ENCODE assay signal across 1 cellular context in genomic region chrX:71181910-71182799, GRCh38.
TF ChIP-seq lines count a peak whose summit lies in the region.

No MANE protein-coding gene starts in this region.

TF ChIP-seq in HepG2, 621 proteins besides CTCF, POLR2A, EP300 and RAD21 (continued from another document and continues in another):
- TF ChIP-seq ZBTB33 (CRISPR knock-in tag; IDR thresholded peaks at IDR 0.05) (no peak), PCBP2 (optimal IDR thresholded peaks at IDR 0.05; ENCODE audit: low read depth, low read length, poor library complexity, severe bottlenecking) (no peak), ZNF546 (CRISPR knock-in tag; conservative IDR thresholded peaks at IDR 0.05) (no peak), KDM5B (CRISPR knock-in tag; IDR thresholded peaks at IDR 0.05; ENCODE audit: borderline replicate concordance) (no peak), CERS6 (CRISPR knock-in tag; IDR thresholded peaks at IDR 0.05) (no peak), MYPOP (CRISPR knock-in tag; IDR thresholded peaks at IDR 0.05) (peak; percentile 46; the same call in 1 of the 2 replicates), FOXP1 (IDR thresholded peaks at IDR 0.05) (no peak), FOXP1 (CRISPR knock-in tag; IDR thresholded peaks at IDR 0.05) (no peak), GATA4 (IDR thresholded peaks at IDR 0.05; ENCODE audit: borderline replicate concordance, low read depth) (no peak), WIZ (CRISPR knock-in tag; IDR thresholded peaks at IDR 0.05) (no peak), SRY (CRISPR knock-in tag; IDR thresholded peaks at IDR 0.05) (no peak), SNRNP70 (IDR thresholded peaks at IDR 0.05; ENCODE audit: low read depth, low read length) (no peak), SAFB2 (CRISPR knock-in tag; IDR thresholded peaks at IDR 0.05; ENCODE audit: borderline replicate concordance, low read depth) (no peak), SP2 (CRISPR knock-in tag; IDR thresholded peaks at IDR 0.05) (peak; percentile 90), ZNF235 (CRISPR knock-in tag; IDR thresholded peaks at IDR 0.05; ENCODE audit: borderline replicate concordance) (no peak), ZSCAN25 (CRISPR knock-in tag; IDR thresholded peaks at IDR 0.05) (no peak), THRA (CRISPR knock-in tag; IDR thresholded peaks at IDR 0.05; ENCODE audit: borderline replicate concordance) (no peak), PPARG (CRISPR knock-in tag; conservative IDR thresholded peaks at IDR 0.05) (no peak), PAF1 (CRISPR knock-in tag; IDR thresholded peaks at IDR 0.05) (no peak), SRSF4 (IDR thresholded peaks at IDR 0.05; ENCODE audit: low read depth, low read length, poor library complexity, severe bottlenecking) (no peak), KLF15 (CRISPR knock-in tag; IDR thresholded peaks at IDR 0.05; ENCODE audit: borderline replicate concordance) (no peak), ZSCAN9 (CRISPR knock-in tag; IDR thresholded peaks at IDR 0.05; ENCODE audit: borderline replicate concordance) (0 out of 2 replicates have a peak, but pooled peaks have one; percentile 54), ZNF710 (CRISPR knock-in tag; IDR thresholded peaks at IDR 0.05; ENCODE audit: borderline replicate concordance) (no peak), ZNF264 (CRISPR knock-in tag; IDR thresholded peaks at IDR 0.05) (no peak), ZBTB38 (CRISPR knock-in tag; IDR thresholded peaks at IDR 0.05) (no peak), ELF1 (CRISPR knock-in tag; IDR thresholded peaks at IDR 0.05) (0 out of 2 replicates have a peak, but pooled peaks have one; percentile 37), SMAD9 (CRISPR knock-in tag; IDR thresholded peaks at IDR 0.05) (no peak), MEF2D (CRISPR knock-in tag; IDR thresholded peaks at IDR 0.05) (0 out of 2 replicates have a peak, but pooled peaks have one; percentile 14), CEBPG (CRISPR knock-in tag; IDR thresholded peaks at IDR 0.05) (no peak; the same call in 1 of the 2 replicates), GABPB1 (CRISPR knock-in tag; IDR thresholded peaks at IDR 0.05) (peak; percentile 87), RFXANK (CRISPR knock-in tag; IDR thresholded peaks at IDR 0.05) (no peak), MAZ (IDR thresholded peaks at IDR 0.05; ENCODE audit: borderline replicate concordance, low read depth, low read length) (no peak), MAZ (CRISPR knock-in tag; IDR thresholded peaks at IDR 0.05; ENCODE audit: low read depth) (no peak), NPAS2 (CRISPR knock-in tag; IDR thresholded peaks at IDR 0.05; ENCODE audit: borderline replicate concordance) (no peak), TBX2 (CRISPR knock-in tag; IDR thresholded peaks at IDR 0.05; ENCODE audit: borderline replicate concordance) (peak; percentile 19; the same call in 1 of the 2 replicates), CBX5 (CRISPR knock-in tag; IDR thresholded peaks at IDR 0.05; ENCODE audit: borderline replicate concordance) (no peak), ZNF430 (CRISPR knock-in tag; IDR thresholded peaks at IDR 0.05) (no peak), KDM3A (CRISPR knock-in tag; IDR thresholded peaks at IDR 0.05; ENCODE audit: low read depth) (no peak), ZNF282 (IDR thresholded peaks at IDR 0.05; ENCODE audit: partially characterized antibody) (no peak), ZNF660 (CRISPR knock-in tag; IDR thresholded peaks at IDR 0.05; ENCODE audit: borderline replicate concordance, low read depth) (no peak), ZNF766 (CRISPR knock-in tag; IDR thresholded peaks at IDR 0.05; ENCODE audit: borderline replicate concordance) (no peak), NFRKB (IDR thresholded peaks at IDR 0.05) (no peak), HNF4A (CRISPR knock-in tag; IDR thresholded peaks at IDR 0.05) (no peak), ZNF431 (CRISPR knock-in tag; IDR thresholded peaks at IDR 0.05; ENCODE audit: borderline replicate concordance, low read depth) (no peak), ZBTB7B (CRISPR knock-in tag; IDR thresholded peaks at IDR 0.05) (no peak), ZBTB1 (CRISPR knock-in tag; IDR thresholded peaks at IDR 0.05; ENCODE audit: borderline replicate concordance) (no peak), HNRNPK (IDR thresholded peaks at IDR 0.05; ENCODE audit: low read depth, low read length, poor library complexity, severe bottlenecking) (no peak)
- TF ChIP-seq, protein P1, sequence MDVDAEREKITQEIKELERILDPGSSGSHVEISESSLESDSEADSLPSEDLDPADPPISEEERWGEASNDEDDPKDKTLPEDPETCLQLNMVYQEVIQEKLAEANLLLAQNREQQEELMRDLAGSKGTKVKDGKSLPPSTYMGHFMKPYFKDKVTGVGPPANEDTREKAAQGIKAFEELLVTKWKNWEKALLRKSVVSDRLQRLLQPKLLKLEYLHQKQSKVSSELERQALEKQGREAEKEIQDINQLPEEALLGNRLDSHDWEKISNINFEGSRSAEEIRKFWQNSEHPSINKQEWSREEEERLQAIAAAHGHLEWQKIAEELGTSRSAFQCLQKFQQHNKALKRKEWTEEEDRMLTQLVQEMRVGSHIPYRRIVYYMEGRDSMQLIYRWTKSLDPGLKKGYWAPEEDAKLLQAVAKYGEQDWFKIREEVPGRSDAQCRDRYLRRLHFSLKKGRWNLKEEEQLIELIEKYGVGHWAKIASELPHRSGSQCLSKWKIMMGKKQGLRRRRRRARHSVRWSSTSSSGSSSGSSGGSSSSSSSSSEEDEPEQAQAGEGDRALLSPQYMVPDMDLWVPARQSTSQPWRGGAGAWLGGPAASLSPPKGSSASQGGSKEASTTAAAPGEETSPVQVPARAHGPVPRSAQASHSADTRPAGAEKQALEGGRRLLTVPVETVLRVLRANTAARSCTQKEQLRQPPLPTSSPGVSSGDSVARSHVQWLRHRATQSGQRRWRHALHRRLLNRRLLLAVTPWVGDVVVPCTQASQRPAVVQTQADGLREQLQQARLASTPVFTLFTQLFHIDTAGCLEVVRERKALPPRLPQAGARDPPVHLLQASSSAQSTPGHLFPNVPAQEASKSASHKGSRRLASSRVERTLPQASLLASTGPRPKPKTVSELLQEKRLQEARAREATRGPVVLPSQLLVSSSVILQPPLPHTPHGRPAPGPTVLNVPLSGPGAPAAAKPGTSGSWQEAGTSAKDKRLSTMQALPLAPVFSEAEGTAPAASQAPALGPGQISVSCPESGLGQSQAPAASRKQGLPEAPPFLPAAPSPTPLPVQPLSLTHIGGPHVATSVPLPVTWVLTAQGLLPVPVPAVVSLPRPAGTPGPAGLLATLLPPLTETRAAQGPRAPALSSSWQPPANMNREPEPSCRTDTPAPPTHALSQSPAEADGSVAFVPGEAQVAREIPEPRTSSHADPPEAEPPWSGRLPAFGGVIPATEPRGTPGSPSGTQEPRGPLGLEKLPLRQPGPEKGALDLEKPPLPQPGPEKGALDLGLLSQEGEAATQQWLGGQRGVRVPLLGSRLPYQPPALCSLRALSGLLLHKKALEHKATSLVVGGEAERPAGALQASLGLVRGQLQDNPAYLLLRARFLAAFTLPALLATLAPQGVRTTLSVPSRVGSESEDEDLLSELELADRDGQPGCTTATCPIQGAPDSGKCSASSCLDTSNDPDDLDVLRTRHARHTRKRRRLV (CRISPR knock-in tag; IDR thresholded peaks at IDR 0.05), result no peak
- TF ChIP-seq, protein P2, sequence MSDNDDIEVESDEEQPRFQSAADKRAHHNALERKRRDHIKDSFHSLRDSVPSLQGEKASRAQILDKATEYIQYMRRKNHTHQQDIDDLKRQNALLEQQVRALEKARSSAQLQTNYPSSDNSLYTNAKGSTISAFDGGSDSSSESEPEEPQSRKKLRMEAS (IDR thresholded peaks at IDR 0.05), result peak; percentile 92
- TF ChIP-seq, protein P3, sequence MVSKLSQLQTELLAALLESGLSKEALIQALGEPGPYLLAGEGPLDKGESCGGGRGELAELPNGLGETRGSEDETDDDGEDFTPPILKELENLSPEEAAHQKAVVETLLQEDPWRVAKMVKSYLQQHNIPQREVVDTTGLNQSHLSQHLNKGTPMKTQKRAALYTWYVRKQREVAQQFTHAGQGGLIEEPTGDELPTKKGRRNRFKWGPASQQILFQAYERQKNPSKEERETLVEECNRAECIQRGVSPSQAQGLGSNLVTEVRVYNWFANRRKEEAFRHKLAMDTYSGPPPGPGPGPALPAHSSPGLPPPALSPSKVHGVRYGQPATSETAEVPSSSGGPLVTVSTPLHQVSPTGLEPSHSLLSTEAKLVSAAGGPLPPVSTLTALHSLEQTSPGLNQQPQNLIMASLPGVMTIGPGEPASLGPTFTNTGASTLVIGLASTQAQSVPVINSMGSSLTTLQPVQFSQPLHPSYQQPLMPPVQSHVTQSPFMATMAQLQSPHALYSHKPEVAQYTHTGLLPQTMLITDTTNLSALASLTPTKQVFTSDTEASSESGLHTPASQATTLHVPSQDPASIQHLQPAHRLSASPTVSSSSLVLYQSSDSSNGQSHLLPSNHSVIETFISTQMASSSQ (IDR thresholded peaks at IDR 0.05; ENCODE audit: low read depth), result no peak
- TF ChIP-seq, protein P3 (CRISPR knock-in tag; IDR thresholded peaks at IDR 0.05; ENCODE audit: borderline replicate concordance), result no peak
